In genomic region chr4:153755186-153755585, GRCh38 we compare ENCODE assay signal across 17 cellular contexts. TPM values are rescaled to one million over a fixed set of nuclear protein-coding genes. Genes with fewer than 3 reads are reported as not detected.
DNase-seq lines count a peak whose midpoint lies in the region; ATAC-seq, FAIRE-seq and TF ChIP-seq lines count a peak whose summit lies in the region.
"Had no signal": no experiment of that assay in that cellular context is flagged by ENCODE, and none has a peak within 500 bp of the region (broad histone marks: within the 10 kb centered on the region; RNA-seq: fewer than 3 reads in every experiment).

No MANE protein-coding gene starts in this region.

- no peak overlapping the region for H3K4me3 ChIP-seq in K562
- H3K4me3 ChIP-seq: GM12878, GM23338 had no signal

- CTCF ChIA-PET in activated CD4-positive, alpha-beta T cell treated with anti-CD3 and anti-CD28 coated beads for 36 hours (lab: Charles Lee), result no interaction called here
- CTCF ChIA-PET in K562 (lab: Yijun Ruan, JAX; ENCODE audit: low intra/inter-chr PET ratio), result no interaction called here

- TF ChIP-seq EP300 in K562 (IDR thresholded peaks at IDR 0.05; ENCODE audit: low read length), result no peak

- H3K27me3 ChIP-seq in K562 (ENCODE audit: control insufficient read depth in 2 of 2, insufficient read depth in 2 of 2, low read length in 2 of 2), result peaks cover 18 to 42% of the 10 kb centered on the region in 2 experiments; a peak in 4 of 5 replicates

- H3K36me3 Mint-ChIP-seq in activated CD4-positive, alpha-beta T cell treated with anti-CD3 and anti-CD28 coated beads for 36 hours (ENCODE audit: low read depth), result no peaks in the 10 kb centered on the region
- H3K36me3 Mint-ChIP-seq in activated CD4-positive, alpha-beta T cell treated with anti-CD3 and anti-CD28 coated beads, Interleukin-2, amount 10 ng/mL, durations not matched to agents 24 days and 14 days (ENCODE audit: low read depth), result no peaks in the 10 kb centered on the region
- peaks cover 5% of the 10 kb centered on the region for H3K36me3 Mint-ChIP-seq in activated naive CD8-positive, alpha-beta T cell
- H3K36me3 Mint-ChIP-seq in activated naive CD8-positive, alpha-beta T cell treated with anti-CD3 and anti-CD28 coated beads, Interleukin-2, amount 50 U/mL, for 24 hours (ENCODE audit: low read depth), result no peaks in the 10 kb centered on the region
- H3K36me3 Mint-ChIP-seq in effector memory CD8-positive, alpha-beta T cell (ENCODE audit: insufficient read depth), result no peaks in the 10 kb centered on the region

- TF ChIP-seq POLR2A in K562 (conservative IDR thresholded peaks at IDR 0.05), result no peak

- H3K4me3 Mint-ChIP-seq in activated CD4-positive, alpha-beta T cell treated with anti-CD3 and anti-CD28 coated beads for 36 hours, result no peak overlapping the region
- H3K4me3 Mint-ChIP-seq in activated CD4-positive, alpha-beta T cell treated with anti-CD3 and anti-CD28 coated beads, Interleukin-2, amount 10 ng/mL, durations not matched to agents 24 days and 14 days, result no peak overlapping the region
- H3K4me3 Mint-ChIP-seq in activated naive CD8-positive, alpha-beta T cell, result peak overlapping the region; percentile 4
- H3K4me3 Mint-ChIP-seq in activated naive CD8-positive, alpha-beta T cell treated with anti-CD3 and anti-CD28 coated beads, Interleukin-2, amount 50 U/mL, for 24 hours, result no peak overlapping the region
- no peak overlapping the region for H3K4me3 Mint-ChIP-seq in effector memory CD8-positive, alpha-beta T cell
- H3K4me3 Mint-ChIP-seq: CD14-positive monocyte, GM23338 had no signal

- FAIRE-seq in K562 (lab: Jason Lieb, UNC), result no peak
- FAIRE-seq: GM12878, GM18507 had no signal

- H3K79me2 ChIP-seq in K562 (ENCODE audit: control insufficient read depth, insufficient read depth, low read length), result no peaks in the 10 kb centered on the region

- no peaks in the 10 kb centered on the region for H3K9me3 ChIP-seq in K562 (replicated peaks; ENCODE audit: control insufficient read depth, insufficient read depth, low read depth, low read length)

- TF ChIP-seq CTCF in K562 (IDR thresholded peaks at IDR 0.05 in 2 of 3, conservative IDR thresholded peaks at IDR 0.05 in 1 of 3; ENCODE audit: insufficient read depth in 2 of 3, low read depth in 1 of 3, low read length in 3 of 3), result no peak

- no peak overlapping the region for H3K9ac ChIP-seq in K562 (ENCODE audit: insufficient read depth in 1 of 2, low read depth in 2 of 2, low read length in 2 of 2)

- H3K9me3 Mint-ChIP-seq in activated CD4-positive, alpha-beta T cell treated with anti-CD3 and anti-CD28 coated beads for 36 hours (ENCODE audit: low read depth), result no peaks in the 10 kb centered on the region
- H3K9me3 Mint-ChIP-seq in activated CD4-positive, alpha-beta T cell treated with anti-CD3 and anti-CD28 coated beads, Interleukin-2, amount 10 ng/mL, durations not matched to agents 24 days and 14 days, result no peaks in the 10 kb centered on the region
- H3K9me3 Mint-ChIP-seq in activated naive CD8-positive, alpha-beta T cell (ENCODE audit: low read depth), result no peaks in the 10 kb centered on the region
- H3K9me3 Mint-ChIP-seq in activated naive CD8-positive, alpha-beta T cell treated with anti-CD3 and anti-CD28 coated beads, Interleukin-2, amount 50 U/mL, for 24 hours, result no peaks in the 10 kb centered on the region
- no peaks in the 10 kb centered on the region for H3K9me3 Mint-ChIP-seq in effector memory CD8-positive, alpha-beta T cell
- H3K9me3 Mint-ChIP-seq: GM23338 had no signal

- intact Hi-C loops in activated CD4-positive, alpha-beta T cell treated with anti-CD3 and anti-CD28 coated beads for 36 hours (cut with DNase I, micrococcal nuclease), result no loop called here
- intact Hi-C loops in activated CD4-positive, alpha-beta T cell treated with anti-CD3 and anti-CD28 coated beads, Interleukin-2, amount 10 ng/mL, durations not matched to agents 24 days and 14 days (cut with micrococcal nuclease), result no loop called here
- intact Hi-C loops in K562 (cut with micrococcal nuclease), result loop anchor here (10.0 kb wide), 1 partner anchor 320 kb away; no protein-coding TSS in a partner anchor

- peak overlapping the region; percentile 26 for H3K27ac Mint-ChIP-seq in activated CD4-positive, alpha-beta T cell treated with anti-CD3 and anti-CD28 coated beads for 36 hours
- no peak overlapping the region for H3K27ac Mint-ChIP-seq in activated CD4-positive, alpha-beta T cell treated with anti-CD3 and anti-CD28 coated beads, Interleukin-2, amount 10 ng/mL, durations not matched to agents 24 days and 14 days
- peak overlapping the region; percentile 84 for H3K27ac Mint-ChIP-seq in activated naive CD8-positive, alpha-beta T cell
- H3K27ac Mint-ChIP-seq in activated naive CD8-positive, alpha-beta T cell treated with anti-CD3 and anti-CD28 coated beads, Interleukin-2, amount 50 U/mL, for 24 hours, result no peak overlapping the region
- H3K27ac Mint-ChIP-seq in effector memory CD8-positive, alpha-beta T cell, result no peak overlapping the region
- H3K27ac Mint-ChIP-seq: CD14-positive monocyte, GM23338 had no signal

- H3K27me3 Mint-ChIP-seq in activated CD4-positive, alpha-beta T cell treated with anti-CD3 and anti-CD28 coated beads for 36 hours, result peaks cover 14% of the 10 kb centered on the region
- peaks cover 48% of the 10 kb centered on the region for H3K27me3 Mint-ChIP-seq in activated CD4-positive, alpha-beta T cell treated with anti-CD3 and anti-CD28 coated beads, Interleukin-2, amount 10 ng/mL, durations not matched to agents 24 days and 14 days
- no peaks in the 10 kb centered on the region for H3K27me3 Mint-ChIP-seq in activated naive CD8-positive, alpha-beta T cell
- H3K27me3 Mint-ChIP-seq in activated naive CD8-positive, alpha-beta T cell treated with anti-CD3 and anti-CD28 coated beads, Interleukin-2, amount 50 U/mL, for 24 hours, result peaks cover 14% of the 10 kb centered on the region
- H3K27me3 Mint-ChIP-seq in effector memory CD8-positive, alpha-beta T cell, result peaks cover 39 to 52% of the 10 kb centered on the region in 2 donors

- H3K4me1 Mint-ChIP-seq in activated CD4-positive, alpha-beta T cell treated with anti-CD3 and anti-CD28 coated beads for 36 hours, result peaks cover 18% of the 10 kb centered on the region
- H3K4me1 Mint-ChIP-seq in activated CD4-positive, alpha-beta T cell treated with anti-CD3 and anti-CD28 coated beads, Interleukin-2, amount 10 ng/mL, durations not matched to agents 24 days and 14 days, result no peaks in the 10 kb centered on the region
- peaks cover 36% of the 10 kb centered on the region for H3K4me1 Mint-ChIP-seq in activated naive CD8-positive, alpha-beta T cell (ENCODE audit: low read depth)
- peaks cover 17% of the 10 kb centered on the region for H3K4me1 Mint-ChIP-seq in activated naive CD8-positive, alpha-beta T cell treated with anti-CD3 and anti-CD28 coated beads, Interleukin-2, amount 50 U/mL, for 24 hours
- H3K4me1 Mint-ChIP-seq in effector memory CD8-positive, alpha-beta T cell (ENCODE audit: low read depth in 2 of 2), result no peaks in the 10 kb centered on the region

- H3K4me2 ChIP-seq in K562 (ENCODE audit: insufficient read depth, low read length), result no peak overlapping the region
- H3K4me2 ChIP-seq: GM23338 had no signal

- in situ Hi-C loops in K562 (cut with MboI), result no loop called here

- H3K36me3 ChIP-seq in K562 (ENCODE audit: control insufficient read depth, insufficient read depth, low read length), result no peaks in the 10 kb centered on the region

- no peaks in the 10 kb centered on the region for H3K9me1 ChIP-seq in K562 (ENCODE audit: control insufficient read depth, insufficient read depth, low read length)

- WGBS in K562 (ENCODE audit: insufficient coverage, low coverage, missing lambda C conversion rate), result 0% methylated on average over 2 of the region's 2 CpGs

- no TSS peak for BruUV-seq in K562 (replicated peaks; lab: Mats Ljungman, UMichigan)

- no peak for TF ChIP-seq RAD21 in K562 (CRISPR knock-in tag; conservative IDR thresholded peaks at IDR 0.05 in 1 of 2, IDR thresholded peaks at IDR 0.05 in 1 of 2)

- POLR2A ChIA-PET in activated CD4-positive, alpha-beta T cell treated with anti-CD3 and anti-CD28 coated beads for 36 hours (lab: Charles Lee), result no interaction called here
- POLR2A ChIA-PET in K562 (lab: Yijun Ruan, JAX), result no interaction called here

- no peak overlapping the region for H3K27ac ChIP-seq in K562 (ENCODE audit: extremely low read depth, low read depth, low read length)
- H3K27ac ChIP-seq: 22Rv1 had no signal

- no peak for ATAC-seq in activated CD4-positive, alpha-beta T cell treated with anti-CD3 and anti-CD28 coated beads for 36 hours
- no peak for ATAC-seq in activated naive CD8-positive, alpha-beta T cell treated with anti-CD3 and anti-CD28 coated beads, Interleukin-2, amount 50 U/mL, for 24 hours
- ATAC-seq in K562, result no peak
- no peak for ATAC-seq in effector memory CD8-positive, alpha-beta T cell (replicated peaks)
- no peak for ATAC-seq in HG02840 (IDR thresholded peaks at IDR 0.05; ENCODE audit: low FRiP score, unreplicated experiment)
- ATAC-seq: GM12878, GM23338 had no signal

- peaks cover 0 to 10% of the 10 kb centered on the region in 2 experiments; a peak in 2 of 5 replicates for H3K4me1 ChIP-seq in K562 (replicated peaks in 1 of 2; ENCODE audit: control insufficient read depth in 2 of 2, insufficient read depth in 2 of 2, low read length in 2 of 2)

- DNase-seq in activated CD4-positive, alpha-beta T cell treated with anti-CD3 and anti-CD28 coated beads for 36 hours, result no peak
- no peak for DNase-seq in activated CD4-positive, alpha-beta T cell treated with anti-CD3 and anti-CD28 coated beads, Interleukin-2, amount 10 ng/mL, durations not matched to agents 24 days and 14 days
- DNase-seq in activated naive CD8-positive, alpha-beta T cell treated with anti-CD3 and anti-CD28 coated beads, Interleukin-2, amount 50 U/mL, for 24 hours, result no peak
- DNase-seq in K562 (ENCODE audit: extremely low read depth in 1 of 4, low spot score in 3 of 4) (no peak), T1000 (lab: John Stamatoyannopoulos, UW) (no peak)
- no peak for DNase-seq in effector memory CD8-positive, alpha-beta T cell
- DNase-seq: DMS79, H7 had no signal

- no peaks in the 10 kb centered on the region for H4K20me1 ChIP-seq in K562 (replicated peaks; ENCODE audit: control insufficient read depth, insufficient read depth, low read length)

- no peak overlapping the region for H2AFZ ChIP-seq in K562 (ENCODE audit: low read depth, low read length)
- H2AFZ ChIP-seq: GM23338 had no signal

RNA-seq across cellular contexts. Expression of gene RNF175, which starts 4.6 kb away (rescaled TPM):
- under 1 TPM; 0.26 to 0.57 TPM for total RNA-seq in activated CD4-positive, alpha-beta T cell treated with anti-CD3 and anti-CD28 coated beads for 36 hours
- not detected in 2 replicates for total RNA-seq in activated CD4-positive, alpha-beta T cell treated with anti-CD3 and anti-CD28 coated beads, Interleukin-2, amount 10 ng/mL, durations not matched to agents 24 days and 14 days
- total RNA-seq in K562 (2011; cell fraction: chromatin; rRNA removed; ENCODE audit: low replicate concordance), result not detected in 2 replicates
- not detected in 2 replicates for total RNA-seq in K562 (2011; cell fraction: nucleolus; rRNA removed)
- total RNA-seq in K562 (2011; cell fraction: nucleoplasm; rRNA removed), result not detected in 2 replicates
- total RNA-seq in K562 (2014; rRNA removed) (not detected in 2 replicates), K562 (2014; rRNA removed; fragmentation: Illumina TruSeq; extraction: Trizol) (not detected in 2 replicates), K562 (2015; rRNA removed; fragmentation: Illumina TruSeq; extraction: Trizol) (not detected in 2 replicates), K562 (2021) (not detected in 2 replicates)
- polyA plus RNA-seq in K562 (2011; rRNA removed) (not detected in 2 replicates), K562 (2014; fragmentation: Illumina TruSeq; extraction: Trizol) (not detected in 2 replicates), K562 (2014; fragmentation: Nextera tagmentation; extraction: Ambion mirVana) (not detected), K562 (2014; rRNA removed) (not detected in 2 replicates)
- not detected in 2 replicates for polyA plus RNA-seq in K562 (2011; cell fraction: cytosol; rRNA removed)
- not detected in 2 replicates for polyA plus RNA-seq in K562 (2011; cell fraction: nucleus; rRNA removed)
- not detected in 2 replicates for polyA plus RNA-seq in K562 (2012)
- polyA minus RNA-seq in K562 (2011; rRNA and poly(A)+ RNA removed), result not detected in 2 replicates
- not detected in 2 replicates for polyA minus RNA-seq in K562 (2011; cell fraction: cytosol; rRNA and poly(A)+ RNA removed)
- not detected in 2 replicates for polyA minus RNA-seq in K562 (2011; cell fraction: nucleus; rRNA and poly(A)+ RNA removed)
- total RNA-seq: G401, GM12878 had no signal
- polyA plus RNA-seq: BJ, GM12878 had no signal

RNA-seq across cellular contexts. Expression of gene SFRP2, which starts 33.7 kb away (rescaled TPM):
- total RNA-seq in activated CD4-positive, alpha-beta T cell treated with anti-CD3 and anti-CD28 coated beads for 36 hours, result not detected
- total RNA-seq in activated CD4-positive, alpha-beta T cell treated with anti-CD3 and anti-CD28 coated beads, Interleukin-2, amount 10 ng/mL, durations not matched to agents 24 days and 14 days, result not detected in 2 replicates
- total RNA-seq in K562 (2011; cell fraction: chromatin; rRNA removed; ENCODE audit: low replicate concordance), result not detected in 2 replicates
- not detected in 2 replicates for total RNA-seq in K562 (2011; cell fraction: nucleolus; rRNA removed)
- not detected in 2 replicates for total RNA-seq in K562 (2011; cell fraction: nucleoplasm; rRNA removed)
- total RNA-seq in K562 (2014; rRNA removed) (not detected in 2 replicates), K562 (2014; rRNA removed; fragmentation: Illumina TruSeq; extraction: Trizol) (not detected in 2 replicates), K562 (2015; rRNA removed; fragmentation: Illumina TruSeq; extraction: Trizol) (not detected in 2 replicates), K562 (2021) (0.29 and 0.38 TPM in 2 replicates)
- polyA plus RNA-seq in K562 (2011; rRNA removed) (not detected in 2 replicates), K562 (2014; fragmentation: Illumina TruSeq; extraction: Trizol) (not detected in 2 replicates), K562 (2014; fragmentation: Nextera tagmentation; extraction: Ambion mirVana) (not detected), K562 (2014; rRNA removed) (not detected in 2 replicates)
- polyA plus RNA-seq in K562 (2011; cell fraction: cytosol; rRNA removed), result not detected in 2 replicates
- not detected in 2 replicates for polyA plus RNA-seq in K562 (2011; cell fraction: nucleus; rRNA removed)
- polyA plus RNA-seq in K562 (2012), result 0.06 TPM in 1 of 2 replicates, not detected in the other
- polyA minus RNA-seq in K562 (2011; rRNA and poly(A)+ RNA removed), result not detected in 2 replicates
- polyA minus RNA-seq in K562 (2011; cell fraction: cytosol; rRNA and poly(A)+ RNA removed), result not detected in 2 replicates
- not detected in 2 replicates for polyA minus RNA-seq in K562 (2011; cell fraction: nucleus; rRNA and poly(A)+ RNA removed)
- total RNA-seq: G401 had no signal
- polyA plus RNA-seq: CD14-positive monocyte had no signal

Comparison
In these comparisons a context has a peak if more than half of its experiments do, and no peak if none do; other contexts are left out.
1. H3K27ac Mint-ChIP-seq: peak in activated CD4-positive, alpha-beta T cell treated with anti-CD3 and anti-CD28 coated beads for 36 hours (single experiment) and activated naive CD8-positive, alpha-beta T cell (single experiment); none in activated CD4-positive, alpha-beta T cell treated with anti-CD3 and anti-CD28 coated beads, Interleukin-2, amount 10 ng/mL, durations not matched to agents 24 days and 14 days (single experiment), activated naive CD8-positive, alpha-beta T cell treated with anti-CD3 and anti-CD28 coated beads, Interleukin-2, amount 50 U/mL, for 24 hours (single experiment) and effector memory CD8-positive, alpha-beta T cell (0 of 2).